In the genomic region with DNA sequence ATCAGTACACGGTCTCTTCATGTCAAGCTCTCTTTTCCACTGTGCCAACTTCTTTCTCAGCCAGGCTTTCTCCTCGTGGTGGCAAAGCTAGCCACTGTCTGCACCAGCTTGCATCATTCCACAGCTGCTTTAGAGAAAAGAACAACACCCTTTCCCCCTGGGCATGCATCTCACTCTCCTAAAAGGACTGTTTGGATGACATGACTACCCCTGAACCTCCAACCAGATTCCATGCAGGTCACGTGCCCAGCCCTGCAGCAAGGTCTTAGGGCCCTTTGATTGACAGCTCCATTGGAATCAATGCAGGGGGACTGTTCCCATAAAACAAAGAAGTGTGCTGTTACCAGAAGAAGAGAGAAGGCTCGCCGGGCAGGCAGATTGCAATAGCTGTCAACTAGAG, we compare ENCODE assay signal across 26 cellular contexts. TPM values are rescaled to one million over a fixed set of nuclear protein-coding genes. Genes with fewer than 3 reads are reported as not detected.
DNase-seq lines count a peak whose midpoint lies in the region; ATAC-seq, FAIRE-seq and TF ChIP-seq lines count a peak whose summit lies in the region.
"Had no signal": no experiment of that assay in that cellular context is flagged by ENCODE, and none has a peak within 500 bp of the region (broad histone marks: within the 10 kb centered on the region; RNA-seq: fewer than 3 reads in every experiment).

No MANE protein-coding gene starts in this region.

- no peak overlapping the region for H2AFZ ChIP-seq in SK-N-SH (ENCODE audit: low read depth)

- no peak overlapping the region for H3K4me2 ChIP-seq in SK-N-SH

- H3K9me3 ChIP-seq in left ventricle myocardium inferior (replicated peaks), result no peaks in the 10 kb centered on the region
- no peaks in the 10 kb centered on the region for H3K9me3 ChIP-seq in SK-N-SH
- H3K9me3 ChIP-seq: Caco-2, right atrium auricular region, transverse colon had no signal

- no peak for TF ChIP-seq EP300 in SK-N-SH (IDR thresholded peaks at IDR 0.05; ENCODE audit: borderline replicate concordance in 1 of 2, low read depth in 1 of 2, low read length in 1 of 2)

- POLR2A ChIA-PET in SK-N-SH (lab: Yijun Ruan, JAX), result no interaction called here

- peak overlapping the region; percentile 94 for H3K27ac Mint-ChIP-seq in neural crest cell (ENCODE audit: unreplicated experiment)
- H3K27ac Mint-ChIP-seq in activated T-cell treated with anti-CD3 and anti-CD28 coated beads, Interleukin-2, amount 50 U/mL, for 72 hours, result no peak overlapping the region
- H3K27ac Mint-ChIP-seq: activated B cell treated with CpG ODN at 0.5 μM for 24 hours; activated naive CD8-positive, alpha-beta T cell treated with anti-CD3 and anti-CD28 coated beads, Interleukin-2, amount 10 ng/mL, durations not matched to agents 7 days and 5 days; B cell had no signal

- no peaks in the 10 kb centered on the region for H3K27me3 Mint-ChIP-seq in neural crest cell (ENCODE audit: low read depth)
- H3K27me3 Mint-ChIP-seq in activated T-cell treated with anti-CD3 and anti-CD28 coated beads, Interleukin-2, amount 50 U/mL, for 72 hours (ENCODE audit: low read depth), result peaks cover 15% of the 10 kb centered on the region

- no peak for TF ChIP-seq RAD21 in SK-N-SH (IDR thresholded peaks at IDR 0.05; ENCODE audit: low read length)

- H3K4me3 Mint-ChIP-seq in neural crest cell, result peak overlapping the region; percentile 3
- H3K4me3 Mint-ChIP-seq in activated T-cell treated with anti-CD3 and anti-CD28 coated beads, Interleukin-2, amount 50 U/mL, for 72 hours, result no peak overlapping the region
- H3K4me3 Mint-ChIP-seq: activated B cell treated with CpG ODN at 0.5 μM for 24 hours; activated naive CD8-positive, alpha-beta T cell treated with anti-CD3 and anti-CD28 coated beads, Interleukin-2, amount 10 ng/mL, durations not matched to agents 7 days and 5 days; B cell had no signal

- no peaks in the 10 kb centered on the region for H3K36me3 ChIP-seq in left ventricle myocardium inferior
- no peaks in the 10 kb centered on the region for H3K36me3 ChIP-seq in SK-N-SH (replicated peaks in 1 of 2; ENCODE audit: control insufficient read depth in 1 of 2, insufficient read depth in 2 of 2, low read length in 1 of 2)
- H3K36me3 ChIP-seq: brain microvascular endothelial cell, heart right ventricle, right atrium auricular region, transverse colon had no signal

- H3F3A ChIP-seq in SK-N-SH (replicated peaks; ENCODE audit: insufficient read depth), result no peaks in the 10 kb centered on the region

- WGBS in SK-N-SH (ENCODE audit: low lambda C conversion rate), result 33% methylated on average over 5 of the region's 5 CpGs

- H3K36me3 Mint-ChIP-seq in neural crest cell (ENCODE audit: low read depth), result no peaks in the 10 kb centered on the region
- H3K36me3 Mint-ChIP-seq in activated T-cell treated with anti-CD3 and anti-CD28 coated beads, Interleukin-2, amount 50 U/mL, for 72 hours (ENCODE audit: insufficient read depth in 2 of 2), result no peaks in the 10 kb centered on the region
- H3K36me3 Mint-ChIP-seq: activated naive CD8-positive, alpha-beta T cell treated with anti-CD3 and anti-CD28 coated beads, Interleukin-2, amount 10 ng/mL, durations not matched to agents 7 days and 5 days had no signal

- intact Hi-C loops in cardiac septum (cut with DNase I), result no loop called here
- intact Hi-C loops in left ventricle myocardium inferior (cut with micrococcal nuclease), result no loop called here

- H3K4me3 ChIP-seq in left ventricle myocardium inferior (no peak overlapping the region), SK-N-SH (ENCODE audit: low read depth in 2 of 2, low read length in 1 of 2) (no peak overlapping the region)
- H3K4me3 ChIP-seq: heart right ventricle, right atrium auricular region, transverse colon had no signal

- H3K27me3 ChIP-seq in left ventricle myocardium inferior (ENCODE audit: low read depth) (peaks cover 4% of the 10 kb centered on the region), SK-N-SH (ENCODE audit: insufficient read depth) (no peaks in the 10 kb centered on the region)
- H3K27me3 ChIP-seq: brain microvascular endothelial cell, right atrium auricular region, transverse colon had no signal

- no peak for ATAC-seq in activated T-cell treated with anti-CD3 and anti-CD28 coated beads, Interleukin-2, amount 50 U/mL, for 72 hours (replicated peaks in 1 of 2)
- ATAC-seq: stimulated activated naive CD8-positive, alpha-beta T cell treated with anti-CD3 and anti-CD28 coated beads, Interleukin-15, Interleukin-2, amounts not matched to agents 100 U/mL and 50 U/mL, for 24 hours had no signal

- H3K9ac ChIP-seq in SK-N-SH, result no peak overlapping the region

- H3K9me3 Mint-ChIP-seq in neural crest cell, result peaks cover 8% of the 10 kb centered on the region
- no peaks in the 10 kb centered on the region for H3K9me3 Mint-ChIP-seq in activated T-cell treated with anti-CD3 and anti-CD28 coated beads, Interleukin-2, amount 50 U/mL, for 72 hours
- H3K9me3 Mint-ChIP-seq: activated B cell treated with CpG ODN at 0.5 μM for 24 hours; activated naive CD8-positive, alpha-beta T cell treated with anti-CD3 and anti-CD28 coated beads, Interleukin-2, amount 10 ng/mL, durations not matched to agents 7 days and 5 days had no signal

- 0 out of 2 replicates have a peak, but pooled peaks cover 4% of the 10 kb centered on the region for H3K9me2 ChIP-seq in SK-N-SH

- no peak overlapping the region for H3K27ac ChIP-seq in left ventricle myocardium inferior (replicated peaks)
- H3K27ac ChIP-seq in SK-N-SH (ENCODE audit: low read depth in 2 of 2, low read length in 1 of 2), result no peak overlapping the region
- H3K27ac ChIP-seq: brain microvascular endothelial cell, heart right ventricle, right atrium auricular region, transverse colon had no signal

- peaks cover 23% of the 10 kb centered on the region for H3K4me1 Mint-ChIP-seq in neural crest cell
- no peaks in the 10 kb centered on the region for H3K4me1 Mint-ChIP-seq in activated T-cell treated with anti-CD3 and anti-CD28 coated beads, Interleukin-2, amount 50 U/mL, for 72 hours (ENCODE audit: low read depth)
- H3K4me1 Mint-ChIP-seq: activated B cell treated with CpG ODN at 0.5 μM for 24 hours; activated naive CD8-positive, alpha-beta T cell treated with anti-CD3 and anti-CD28 coated beads, Interleukin-2, amount 10 ng/mL, durations not matched to agents 7 days and 5 days; B cell had no signal

- no peak for FAIRE-seq in urothelium cell line (lab: Jason Lieb, UNC)
- FAIRE-seq: A204.1, GM19239 had no signal

- peak; percentile 31 for DNase-seq in cardiac septum (ENCODE audit: low spot score)
- DNase-seq in left ventricle myocardium inferior, result no peak
- peak; percentile 89 for DNase-seq in globus pallidus (ENCODE audit: low spot score)
- DNase-seq in neural crest cell (ENCODE audit: low read depth, low spot score), result peak; percentile 35
- no peak for DNase-seq in SK-N-SH
- DNase-seq in LoVo (ENCODE audit: low spot score), result no peak
- DNase-seq in activated T-cell treated with anti-CD3 and anti-CD28 coated beads, Interleukin-2, amount 50 U/mL, for 72 hours, result no peak
- DNase-seq in urothelium cell line (ENCODE audit: low spot score), result no peak
- DNase-seq: activated B cell treated with CpG ODN at 0.5 μM for 24 hours; activated CD4-positive, alpha-beta T cell treated with anti-CD3 and anti-CD28 coated beads, Interleukin-2, amount 50 U/mL, for 48 hours; activated CD8-positive, alpha-beta memory T cell treated with anti-CD3 and anti-CD28 coated beads, Interleukin-2, amount 50 U/mL, for 48 hours; activated naive CD8-positive, alpha-beta T cell treated with anti-CD3 and anti-CD28 coated beads, Interleukin-2, amount 10 ng/mL, durations not matched to agents 7 days and 5 days; brain microvascular endothelial cell; Caco-2; cortex of kidney; DND-41; heart right ventricle; NCI-H1105 treated with DMSO at 0.1 percent for 48 hours; NCI-H524; stimulated activated CD4-positive, alpha-beta T cell treated with anti-CD3 and anti-CD28 coated beads, Interleukin-4, amount 100 ng/mL, for 24 hours; stimulated activated naive CD8-positive, alpha-beta T cell treated with anti-CD3 and anti-CD28 coated beads, Interleukin-15, Interleukin-2, amounts not matched to agents 100 U/mL and 50 U/mL, for 24 hours; transverse colon had no signal

- TF ChIP-seq CTCF in left ventricle myocardium inferior (IDR thresholded peaks at IDR 0.05; ENCODE audit: borderline replicate concordance) (no peak), neural crest cell (conservative IDR thresholded peaks at IDR 0.05) (no peak), SK-N-SH (IDR thresholded peaks at IDR 0.05) (no peak)

- H3K79me2 ChIP-seq in SK-N-SH (ENCODE audit: insufficient read depth), result no peaks in the 10 kb centered on the region

- H3K4me1 ChIP-seq in left ventricle myocardium inferior, result peaks cover 5% of the 10 kb centered on the region
- H3K4me1 ChIP-seq in SK-N-SH (ENCODE audit: control insufficient read depth in 1 of 2, insufficient read depth in 2 of 2, low read depth in 1 of 2, low read length in 1 of 2), result no peaks in the 10 kb centered on the region
- H3K4me1 ChIP-seq: Caco-2, heart right ventricle, right atrium auricular region, transverse colon had no signal

- H4K20me1 ChIP-seq in SK-N-SH (ENCODE audit: insufficient read depth), result no peaks in the 10 kb centered on the region

- CTCF ChIA-PET in SK-N-SH (lab: Yijun Ruan, JAX), result interaction anchor here (1.3 to 4.9 kb wide), 5 partner anchors 12 to 185 kb away, joined by 4 to 20 read pairs (median 6); no protein-coding TSS in a partner anchor

TF ChIP-seq in SK-N-SH, 30 proteins besides CTCF, POLR2A, EP300 and RAD21:
- no peak for TF ChIP-seq MXI1 (IDR thresholded peaks at IDR 0.05; ENCODE audit: low read depth, low read length)
- no peak for TF ChIP-seq GATA2 (CRISPR knock-in tag; IDR thresholded peaks at IDR 0.05)
- no peak for TF ChIP-seq CHD2 (IDR thresholded peaks at IDR 0.05; ENCODE audit: low read length, partially characterized antibody)
- no peak for TF ChIP-seq RFX5 (IDR thresholded peaks at IDR 0.05; ENCODE audit: low read length)
- no peak for TF ChIP-seq USF2 (IDR thresholded peaks at IDR 0.05; ENCODE audit: borderline replicate concordance, low read depth, low read length)
- TF ChIP-seq GABPA (IDR thresholded peaks at IDR 0.05; ENCODE audit: low read depth), result no peak

RNA-seq across cellular contexts. Expression of gene KCNA2, which starts 24.5 kb away (rescaled TPM):
- total RNA-seq in cardiac septum (0.51 TPM), left ventricle myocardium inferior (0.71 TPM), neural crest cell (2.5 and 2.8 TPM in 2 replicates)
- not detected in 2 replicates for polyA plus RNA-seq in SK-N-SH (2012; rRNA removed)
- not detected in 2 replicates for polyA plus RNA-seq in SK-N-SH (2012; cell fraction: cytosol; rRNA removed)
- not detected in 2 replicates for polyA plus RNA-seq in SK-N-SH (2012; cell fraction: nucleus; rRNA removed)
- 1 to 10 TPM in 1 of 2 donors, under 1 TPM in 1; 0.46 to 2.4 TPM for total RNA-seq in activated T-cell treated with anti-CD3 and anti-CD28 coated beads, Interleukin-2, amount 50 U/mL, for 72 hours

Comparison
In these comparisons a context has a peak if more than half of its experiments do, and no peak if none do; other contexts are left out.
1. DNase-seq: peak in cardiac septum (single experiment), globus pallidus (single experiment) and neural crest cell (single experiment); none in left ventricle myocardium inferior (single experiment), SK-N-SH (single experiment), LoVo (single experiment), activated T-cell treated with anti-CD3 and anti-CD28 coated beads, Interleukin-2, amount 50 U/mL, for 72 hours (0 of 2) and urothelium cell line (single experiment).